In the genomic region with DNA sequence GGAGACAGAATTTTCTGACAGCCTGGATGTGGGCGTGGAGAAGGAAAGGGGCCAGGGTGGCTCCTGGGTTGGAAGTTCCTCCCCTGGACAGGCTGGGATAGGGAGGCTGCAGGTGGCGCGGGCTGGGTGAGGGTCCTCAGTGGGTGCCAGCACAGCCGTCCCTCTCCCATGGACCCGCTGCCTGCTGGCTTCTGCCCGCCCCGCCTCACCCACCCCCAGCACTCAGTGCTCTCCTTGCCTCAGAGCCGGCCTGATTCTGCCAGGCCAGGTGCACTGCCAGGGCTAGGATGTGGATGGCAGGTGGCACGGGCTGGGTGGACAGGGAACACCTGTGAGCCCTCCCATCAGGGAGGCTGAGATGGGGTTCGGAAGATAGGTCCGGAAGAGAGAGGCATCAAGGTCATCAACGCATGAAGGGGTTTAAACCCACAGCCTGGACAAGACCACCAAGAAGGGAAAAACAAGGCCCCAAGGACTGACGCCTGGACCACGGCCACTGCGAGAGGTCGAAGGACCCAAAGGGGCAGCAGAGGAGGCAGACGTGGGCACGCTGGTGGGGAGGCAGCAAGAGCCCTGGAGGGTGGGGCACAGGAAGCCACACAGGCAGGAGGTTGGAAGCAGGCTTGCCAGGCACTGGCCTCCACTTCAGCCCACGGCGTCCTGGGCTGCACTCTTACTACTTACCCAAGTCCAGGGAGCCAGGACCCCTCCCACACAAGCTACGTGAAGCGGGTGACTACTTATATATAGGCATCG, we compare ENCODE assay signal across 1 cellular context.
TF ChIP-seq lines count a peak whose summit lies in the region.

No MANE protein-coding gene starts in this region.

TF ChIP-seq in SK-N-SH, 30 proteins besides CTCF, POLR2A, EP300 and RAD21 (continued from another document):
- TF ChIP-seq, protein P1, sequence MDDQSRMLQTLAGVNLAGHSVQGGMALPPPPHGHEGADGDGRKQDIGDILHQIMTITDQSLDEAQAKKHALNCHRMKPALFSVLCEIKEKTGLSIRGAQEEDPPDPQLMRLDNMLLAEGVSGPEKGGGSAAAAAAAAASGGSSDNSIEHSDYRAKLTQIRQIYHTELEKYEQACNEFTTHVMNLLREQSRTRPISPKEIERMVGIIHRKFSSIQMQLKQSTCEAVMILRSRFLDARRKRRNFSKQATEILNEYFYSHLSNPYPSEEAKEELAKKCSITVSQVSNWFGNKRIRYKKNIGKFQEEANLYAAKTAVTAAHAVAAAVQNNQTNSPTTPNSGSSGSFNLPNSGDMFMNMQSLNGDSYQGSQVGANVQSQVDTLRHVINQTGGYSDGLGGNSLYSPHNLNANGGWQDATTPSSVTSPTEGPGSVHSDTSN (IDR thresholded peaks at IDR 0.05) = no peak
- no peak for TF ChIP-seq TCF12 (IDR thresholded peaks at IDR 0.05)
- TF ChIP-seq CHD2 (IDR thresholded peaks at IDR 0.05; ENCODE audit: low read length, partially characterized antibody) = no peak
- TF ChIP-seq GABPA (IDR thresholded peaks at IDR 0.05; ENCODE audit: low read depth) = no peak
TF ChIP-seq in SK-N-SH: peak in this region for 0.
